ENCODE assay signal across 29 cellular contexts in genomic region chr22:39229688-39230260, GRCh38. TPM values are rescaled to one million over a fixed set of nuclear protein-coding genes. Genes with fewer than 3 reads are reported as not detected.
DNase-seq lines count a peak whose midpoint lies in the region; ATAC-seq, FAIRE-seq and TF ChIP-seq lines count a peak whose summit lies in the region.
"Had no signal": no experiment of that assay in that cellular context is flagged by ENCODE, and none has a peak within 500 bp of the region (broad histone marks: within the 10 kb centered on the region; RNA-seq: fewer than 3 reads in every experiment).

No MANE protein-coding gene starts in this region.

- FAIRE-seq in K562 (lab: Jason Lieb, UNC) = no peak
- FAIRE-seq: endometrium, HTR-8/SVneo had no signal

- no peaks in the 10 kb centered on the region for H3K9me3 Mint-ChIP-seq in natural killer cell treated with Interleukin-12 subunit alpha and Interleukin-12 subunit beta and Interleukin-15 and Interleukin-18, amount 100 ng/mL, for 72 hours
- H3K9me3 Mint-ChIP-seq: stimulated activated effector memory CD8-positive, alpha-beta T cell treated with anti-CD3 and anti-CD28 coated beads, Interleukin-12 subunit alpha, Interleukin-12 subunit beta, amount 100 ng/mL, for 72 hours had no signal

- WGBS in K562 (ENCODE audit: insufficient coverage, low coverage, missing lambda C conversion rate) = 63% methylated on average over 4 of the region's 14 CpGs

- TF ChIP-seq RAD21 in K562 (CRISPR knock-in tag; conservative IDR thresholded peaks at IDR 0.05 in 1 of 2, IDR thresholded peaks at IDR 0.05 in 1 of 2) = no peak

- DNase-seq in K562 (ENCODE audit: extremely low read depth in 1 of 4, low spot score in 3 of 4) (no peak), lower lobe of right lung (no peak), KG1 (lab: John Stamatoyannopoulos, UW) (no peak)
- no peak for DNase-seq in natural killer cell treated with Interleukin-12 subunit alpha and Interleukin-12 subunit beta and Interleukin-15 and Interleukin-18, amount 100 ng/mL, for 72 hours (ENCODE audit: low spot score)
- DNase-seq: activated CD4-positive, alpha-beta T cell treated with anti-CD3 and anti-CD28 coated beads for 4 hours; activated gamma-delta T cell; activated T-cell treated with anti-CD3 and anti-CD28 coated beads, Interleukin-2, amount 50 U/mL, for 1 hour; C1 segment of cervical spinal cord; Calu3; central memory CD4-positive, alpha-beta T cell; DMS79 treated with DMSO at 0.1 percent for 48 hours; hypothalamus; Kasumi-1; mammary epithelial cell; MV-4-11; NCI-H146; NCI-H2107; NCI-H446; NCI-H774; stimulated activated CD4-positive, alpha-beta T cell treated with anti-CD3 and anti-CD28 coated beads, Interleukin-4, amount 100 ng/mL, for 24 hours had no signal

- H3K27ac Mint-ChIP-seq in natural killer cell treated with Interleukin-12 subunit alpha and Interleukin-12 subunit beta and Interleukin-15 and Interleukin-18, amount 100 ng/mL, for 72 hours = no peak overlapping the region
- H3K27ac Mint-ChIP-seq: stimulated activated effector memory CD8-positive, alpha-beta T cell treated with anti-CD3 and anti-CD28 coated beads, Interleukin-12 subunit alpha, Interleukin-12 subunit beta, amount 100 ng/mL, for 72 hours had no signal

- H3K36me3 Mint-ChIP-seq in natural killer cell treated with Interleukin-12 subunit alpha and Interleukin-12 subunit beta and Interleukin-15 and Interleukin-18, amount 100 ng/mL, for 72 hours = no peaks in the 10 kb centered on the region

- TF ChIP-seq POLR2A in K562 (conservative IDR thresholded peaks at IDR 0.05) = no peak

- H3K4me3 ChIP-seq in HUES6 (ENCODE audit: low read depth, low read length) = peak overlapping the region; percentile 29; the same call in 1 of the 2 replicates
- H3K4me3 ChIP-seq in K562 = no peak overlapping the region
- no peak overlapping the region for H3K4me3 ChIP-seq in lower lobe of right lung
- H3K4me3 ChIP-seq in skeletal muscle tissue (ENCODE audit: low read length in 3 of 3) = no peak overlapping the region
- H3K4me3 ChIP-seq: gastroesophageal sphincter, suprapubic skin had no signal

- POLR2A ChIA-PET in K562 (lab: Yijun Ruan, JAX) = interaction anchor here (0.6 to 1.5 kb wide), 4 partner anchors 7 to 81 kb away, joined by 3 to 5 read pairs (median 3); no protein-coding TSS in a partner anchor

- peaks cover 25 to 33% of the 10 kb centered on the region in 2 donors for H3K27me3 Mint-ChIP-seq in natural killer cell treated with Interleukin-12 subunit alpha and Interleukin-12 subunit beta and Interleukin-15 and Interleukin-18, amount 100 ng/mL, for 72 hours

- TF ChIP-seq EP300 in K562 (IDR thresholded peaks at IDR 0.05; ENCODE audit: low read length) = no peak

- CTCF ChIA-PET in K562 (lab: Yijun Ruan, JAX; ENCODE audit: low intra/inter-chr PET ratio) = no interaction called here

- H3K9me1 ChIP-seq in K562 (ENCODE audit: control insufficient read depth, insufficient read depth, low read length) = no peaks in the 10 kb centered on the region

- no peak overlapping the region for H3K4me2 ChIP-seq in K562 (ENCODE audit: insufficient read depth, low read length)

- intact Hi-C loops in K562 (cut with micrococcal nuclease) = no loop called here
- intact Hi-C loops in lower lobe of right lung (cut with DNase I) = no loop called here

- H3K36me3 ChIP-seq in HUES6 (ENCODE audit: control insufficient read depth, insufficient read depth, low read length) = peaks cover 3% of the 10 kb centered on the region; the same call in 1 of the 2 replicates
- no peaks in the 10 kb centered on the region for H3K36me3 ChIP-seq in K562 (ENCODE audit: control insufficient read depth, insufficient read depth, low read length)
- H3K36me3 ChIP-seq in lower lobe of right lung = peaks cover 57% of the 10 kb centered on the region
- H3K36me3 ChIP-seq in skeletal muscle tissue (ENCODE audit: control insufficient read depth in 3 of 3, insufficient read depth in 3 of 3, low read length in 3 of 3) = peaks cover 18 to 58% (median 41%) of the 10 kb centered on the region in 3 donors

- H2AFZ ChIP-seq in K562 (ENCODE audit: low read depth, low read length) = no peak overlapping the region

- peak overlapping the region; percentile 61 for H3K9ac ChIP-seq in HUES6 (ENCODE audit: low read length)
- H3K9ac ChIP-seq in K562 (ENCODE audit: insufficient read depth in 1 of 2, low read depth in 2 of 2, low read length in 2 of 2) = peak overlapping the region in 1 of 2 experiments; percentile 45; a peak in 1 of 4 replicates
- H3K9ac ChIP-seq in skeletal muscle tissue (ENCODE audit: low read depth in 1 of 3, low read length in 3 of 3) = no peak overlapping the region

- peak overlapping the region; percentile 17; the same call in 1 of the 2 replicates for H3K27ac ChIP-seq in HUES6 (ENCODE audit: low read depth, low read length)
- H3K27ac ChIP-seq in K562 (ENCODE audit: extremely low read depth, low read depth, low read length) = no peak overlapping the region
- peak overlapping the region; percentile 18 for H3K27ac ChIP-seq in lower lobe of right lung
- H3K27ac ChIP-seq in skeletal muscle tissue (ENCODE audit: low read depth, low read length) = peak overlapping the region; percentile 36
- H3K27ac ChIP-seq: suprapubic skin had no signal

- ATAC-seq in K562 = no peak
- ATAC-seq in lower lobe of right lung = no peak
- no peak for ATAC-seq in GM19452 (IDR thresholded peaks at IDR 0.05; ENCODE audit: unreplicated experiment)
- ATAC-seq in natural killer cell treated with Interleukin-12 subunit alpha and Interleukin-12 subunit beta and Interleukin-15 and Interleukin-18, amount 100 ng/mL, for 72 hours = no peak
- ATAC-seq: gastroesophageal sphincter; right cardiac atrium; stimulated activated effector memory CD8-positive, alpha-beta T cell treated with anti-CD3 and anti-CD28 coated beads, Interleukin-12 subunit alpha, Interleukin-12 subunit beta, amount 100 ng/mL, for 72 hours had no signal

- H4K20me1 ChIP-seq in K562 (replicated peaks; ENCODE audit: control insufficient read depth, insufficient read depth, low read length) = no peaks in the 10 kb centered on the region

- BruUV-seq in K562 (replicated peaks; lab: Mats Ljungman, UMichigan) = no TSS peak

- H3K27me3 ChIP-seq in HUES6 (ENCODE audit: control insufficient read depth, insufficient read depth, low read length) = peaks cover 16% of the 10 kb centered on the region; the same call in 1 of the 2 replicates
- H3K27me3 ChIP-seq in K562 (ENCODE audit: control insufficient read depth in 2 of 2, insufficient read depth in 2 of 2, low read length in 2 of 2) = no peaks in the 10 kb centered on the region
- no peaks in the 10 kb centered on the region for H3K27me3 ChIP-seq in lower lobe of right lung (ENCODE audit: low read depth)
- no peaks in the 10 kb centered on the region for H3K27me3 ChIP-seq in skeletal muscle tissue (ENCODE audit: control insufficient read depth in 3 of 3, insufficient read depth in 3 of 3, low read length in 3 of 3)
- H3K27me3 ChIP-seq: suprapubic skin had no signal

- H3K79me2 ChIP-seq in K562 (ENCODE audit: control insufficient read depth, insufficient read depth, low read length) = no peaks in the 10 kb centered on the region

- H3K4me3 Mint-ChIP-seq in natural killer cell treated with Interleukin-12 subunit alpha and Interleukin-12 subunit beta and Interleukin-15 and Interleukin-18, amount 100 ng/mL, for 72 hours = no peak overlapping the region
- H3K4me3 Mint-ChIP-seq: stimulated activated effector memory CD8-positive, alpha-beta T cell treated with anti-CD3 and anti-CD28 coated beads, Interleukin-12 subunit alpha, Interleukin-12 subunit beta, amount 100 ng/mL, for 72 hours had no signal

- in situ Hi-C loops in K562 (cut with MboI) = no loop called here

- H3K9me3 ChIP-seq in HUES6 (ENCODE audit: control insufficient read depth, insufficient read depth, low read depth, low read length) (no peaks in the 10 kb centered on the region), K562 (replicated peaks; ENCODE audit: control insufficient read depth, insufficient read depth, low read depth, low read length) (no peaks in the 10 kb centered on the region), lower lobe of right lung (peaks cover 4% of the 10 kb centered on the region), skeletal muscle tissue (ENCODE audit: control insufficient read depth in 3 of 3, low read length in 3 of 3) (no peaks in the 10 kb centered on the region)
- H3K9me3 ChIP-seq: gastroesophageal sphincter, suprapubic skin had no signal

- H3K4me1 ChIP-seq in HUES6 (ENCODE audit: control insufficient read depth, insufficient read depth, low read length) = peaks cover 40% of the 10 kb centered on the region
- peaks cover 0 to 28% of the 10 kb centered on the region in 2 experiments; a peak in 3 of 5 replicates for H3K4me1 ChIP-seq in K562 (replicated peaks in 1 of 2; ENCODE audit: control insufficient read depth in 2 of 2, insufficient read depth in 2 of 2, low read length in 2 of 2)
- peaks cover 39% of the 10 kb centered on the region for H3K4me1 ChIP-seq in lower lobe of right lung
- H3K4me1 ChIP-seq in skeletal muscle tissue (ENCODE audit: control insufficient read depth in 3 of 3, insufficient read depth in 3 of 3, low read length in 3 of 3) = peaks cover 34 to 60% (median 55%) of the 10 kb centered on the region in 3 donors

- TF ChIP-seq CTCF in K562 (IDR thresholded peaks at IDR 0.05 in 2 of 3, conservative IDR thresholded peaks at IDR 0.05 in 1 of 3; ENCODE audit: insufficient read depth in 2 of 3, low read depth in 1 of 3, low read length in 3 of 3) = no peak
- no peak for TF ChIP-seq CTCF in lower lobe of right lung (IDR thresholded peaks at IDR 0.05)

- peaks cover 4 to 11% of the 10 kb centered on the region in 2 donors for H3K4me1 Mint-ChIP-seq in natural killer cell treated with Interleukin-12 subunit alpha and Interleukin-12 subunit beta and Interleukin-15 and Interleukin-18, amount 100 ng/mL, for 72 hours (ENCODE audit: low read depth in 2 of 2)

RNA-seq across cellular contexts. Expression of gene PDGFB, which starts 15.0 kb away (rescaled TPM):
- 4.7 and 16.7 TPM in 2 replicates for total RNA-seq in K562 (2011; cell fraction: chromatin; rRNA removed; ENCODE audit: low replicate concordance)
- total RNA-seq in K562 (2011; cell fraction: nucleolus; rRNA removed) = 12.4 and 26.7 TPM in 2 replicates
- 8.9 and 13.1 TPM in 2 replicates for total RNA-seq in K562 (2011; cell fraction: nucleoplasm; rRNA removed)
- total RNA-seq in K562 (2014; rRNA removed) = 0.69 and 1.1 TPM in 2 replicates
- total RNA-seq in K562 (2014; rRNA removed; fragmentation: Illumina TruSeq; extraction: Trizol) = 0.13 and 0.22 TPM in 2 replicates
- total RNA-seq in K562 (2015; rRNA removed; fragmentation: Illumina TruSeq; extraction: Trizol) = 0.11 TPM in 1 of 2 replicates, not detected in the other
- total RNA-seq in K562 (2021) = 1.2 and 1.4 TPM in 2 replicates
- polyA plus RNA-seq in K562 (2011; rRNA removed) = 3.6 and 4.0 TPM in 2 replicates
- polyA plus RNA-seq in K562 (2011; cell fraction: cytosol; rRNA removed) = 4.9 and 8.7 TPM in 2 replicates
- 8.4 and 18.7 TPM in 2 replicates for polyA plus RNA-seq in K562 (2011; cell fraction: nucleus; rRNA removed)
- polyA plus RNA-seq in K562 (2012) = 0.32 and 1.7 TPM in 2 replicates
- 0.40 and 0.89 TPM in 2 replicates for polyA plus RNA-seq in K562 (2014; fragmentation: Illumina TruSeq; extraction: Trizol)
- polyA plus RNA-seq in K562 (2014; fragmentation: Nextera tagmentation; extraction: Ambion mirVana) = under 1 TPM; 0.07 to 0.15 TPM
- 0.50 and 0.56 TPM in 2 replicates for polyA plus RNA-seq in K562 (2014; rRNA removed)
- 3.8 and 6.7 TPM in 2 replicates for polyA minus RNA-seq in K562 (2011; rRNA and poly(A)+ RNA removed)
- 7.7 and 8.4 TPM in 2 replicates for polyA minus RNA-seq in K562 (2011; cell fraction: cytosol; rRNA and poly(A)+ RNA removed)
- polyA minus RNA-seq in K562 (2011; cell fraction: nucleus; rRNA and poly(A)+ RNA removed) = 3.2 and 4.0 TPM in 2 replicates
- total RNA-seq in lower lobe of right lung = 30.5 TPM
- 8.9 TPM for total RNA-seq in skeletal muscle tissue
- not detected for total RNA-seq in natural killer cell treated with Interleukin-12 subunit alpha and Interleukin-12 subunit beta and Interleukin-15 and Interleukin-18, amount 100 ng/mL, for 72 hours
